In genomic region chr18:55337908-55338521, GRCh38 we compare ENCODE assay signal across 10 cellular contexts.
A peak's percentile ranks its signal among the peaks of the same experiment; 100 is the strongest.
DNase-seq lines count a peak whose midpoint lies in the region; ATAC-seq and TF ChIP-seq lines count a peak whose summit lies in the region.
"Had no signal": no experiment of that assay in that cellular context is flagged by ENCODE, and none has a peak within 500 bp of the region (broad histone marks: within the 10 kb centered on the region; RNA-seq: fewer than 3 reads in every experiment).

No MANE protein-coding gene starts in this region.

- H3K4me3 ChIP-seq in coronary artery: peak overlapping the region; percentile 62
- peak overlapping the region in 1 of 2 donors; percentile 26 for H3K4me3 ChIP-seq in mucosa of rectum (ENCODE audit: low read length in 2 of 2)
- peak overlapping the region; percentile 2 to 47 for H3K4me3 ChIP-seq in aorta (ENCODE audit: low read length in 2 of 2)
- H3K4me3 ChIP-seq in Karpas-422 (ENCODE audit: low read length): no peak overlapping the region

- H3K9me3 Mint-ChIP-seq in stimulated activated naive CD8-positive, alpha-beta T cell treated with anti-CD3 and anti-CD28 coated beads, Interleukin-15, Interleukin-2, amounts not matched to agents 100 ng/mL and 50 ng/mL, for 24 hours: no peaks in the 10 kb centered on the region
- no peaks in the 10 kb centered on the region for H3K9me3 Mint-ChIP-seq in stimulated activated naive CD8-positive, alpha-beta T cell treated with anti-CD3 and anti-CD28 coated beads, Interleukin-15, amount 100 ng/mL, for 72 hours
- H3K9me3 Mint-ChIP-seq: activated naive CD4-positive, alpha-beta T cell treated with anti-CD3 and anti-CD28 coated beads, Interleukin-2, amount 10 ng/mL, durations not matched to agents 7 days and 5 days had no signal

- no peaks in the 10 kb centered on the region for H3K36me3 ChIP-seq in mucosa of rectum (ENCODE audit: control insufficient read depth in 2 of 2, insufficient read depth in 2 of 2, low read length in 2 of 2)
- no peaks in the 10 kb centered on the region for H3K36me3 ChIP-seq in aorta (ENCODE audit: control insufficient read depth in 1 of 2, insufficient read depth in 2 of 2, low read length in 1 of 2)
- 0 out of 2 replicates have a peak, but pooled peaks cover 3% of the 10 kb centered on the region for H3K36me3 ChIP-seq in Karpas-422 (ENCODE audit: insufficient read depth, low read length)

- H2AFZ ChIP-seq in Karpas-422 (ENCODE audit: low read length): no peak overlapping the region

- no peak for TF ChIP-seq CTCF in coronary artery (IDR thresholded peaks at IDR 0.05)

- H3K9me3 ChIP-seq in mucosa of rectum (ENCODE audit: control insufficient read depth in 2 of 2, low read length in 2 of 2) (no peaks in the 10 kb centered on the region), aorta (ENCODE audit: control insufficient read depth, low read length) (no peaks in the 10 kb centered on the region), Karpas-422 (ENCODE audit: low read length) (no peaks in the 10 kb centered on the region)

- H3K9me2 ChIP-seq in Karpas-422 (replicated peaks; ENCODE audit: insufficient read depth, low read length): no peaks in the 10 kb centered on the region

- intact Hi-C loops in aorta (cut with DNase I): loop anchor here (5.0 to 10.0 kb wide), 4 partner anchors 64 to 249 kb away; partner anchors contain the start of gene TCF4 (in 2 of the 2)

- H3K36me3 Mint-ChIP-seq in stimulated activated naive CD8-positive, alpha-beta T cell treated with anti-CD3 and anti-CD28 coated beads, Interleukin-15, Interleukin-2, amounts not matched to agents 100 ng/mL and 50 ng/mL, for 24 hours (ENCODE audit: low read depth): no peaks in the 10 kb centered on the region
- H3K36me3 Mint-ChIP-seq: activated naive CD4-positive, alpha-beta T cell treated with anti-CD3 and anti-CD28 coated beads, Interleukin-2, amount 10 ng/mL, durations not matched to agents 7 days and 5 days had no signal

- no peak overlapping the region for H3K4me2 ChIP-seq in Karpas-422 (ENCODE audit: low read depth, low read length, poor library complexity, severe bottlenecking)

- DNase-seq in stimulated activated naive CD8-positive, alpha-beta T cell treated with anti-CD3 and anti-CD28 coated beads, Interleukin-15, amount 100 ng/mL, for 72 hours: no peak
- peak; percentile 81 for DNase-seq in coronary artery (ENCODE audit: low spot score)
- DNase-seq in aorta: peak in 1 of 2 donors; percentile 76
- DNase-seq in Karpas-422: no peak
- DNase-seq in activated CD4-positive, alpha-beta T cell treated with anti-CD3 and anti-CD28 coated beads, Interleukin-2, amount 50 U/mL, for 1 hour: no peak
- no peak for DNase-seq in NCI-H2171 treated with DMSO at 0.1 percent for 48 hours (lab: John Stamatoyannopoulos, UW)
- DNase-seq: activated naive CD4-positive, alpha-beta T cell treated with anti-CD3 and anti-CD28 coated beads, Interleukin-2, amount 10 ng/mL, durations not matched to agents 7 days and 5 days; islet precursor cell had no signal

- no peak overlapping the region for H3K27ac Mint-ChIP-seq in stimulated activated naive CD8-positive, alpha-beta T cell treated with anti-CD3 and anti-CD28 coated beads, Interleukin-15, Interleukin-2, amounts not matched to agents 100 ng/mL and 50 ng/mL, for 24 hours
- no peak overlapping the region for H3K27ac Mint-ChIP-seq in stimulated activated naive CD8-positive, alpha-beta T cell treated with anti-CD3 and anti-CD28 coated beads, Interleukin-15, amount 100 ng/mL, for 72 hours
- H3K27ac Mint-ChIP-seq: activated naive CD4-positive, alpha-beta T cell treated with anti-CD3 and anti-CD28 coated beads, Interleukin-2, amount 10 ng/mL, durations not matched to agents 7 days and 5 days had no signal

- H3K4me1 Mint-ChIP-seq in stimulated activated naive CD8-positive, alpha-beta T cell treated with anti-CD3 and anti-CD28 coated beads, Interleukin-15, Interleukin-2, amounts not matched to agents 100 ng/mL and 50 ng/mL, for 24 hours (ENCODE audit: low read depth): peaks cover 15% of the 10 kb centered on the region
- no peaks in the 10 kb centered on the region for H3K4me1 Mint-ChIP-seq in stimulated activated naive CD8-positive, alpha-beta T cell treated with anti-CD3 and anti-CD28 coated beads, Interleukin-15, amount 100 ng/mL, for 72 hours
- H3K4me1 Mint-ChIP-seq: activated naive CD4-positive, alpha-beta T cell treated with anti-CD3 and anti-CD28 coated beads, Interleukin-2, amount 10 ng/mL, durations not matched to agents 7 days and 5 days had no signal

- 2% methylated on average over 13 of the region's 13 CpGs for WGBS in aorta, 2 donors

- H3K27me3 ChIP-seq in mucosa of rectum (ENCODE audit: control insufficient read depth in 2 of 2, insufficient read depth in 2 of 2, low read length in 2 of 2): no peaks in the 10 kb centered on the region
- no peaks in the 10 kb centered on the region for H3K27me3 ChIP-seq in aorta (ENCODE audit: control insufficient read depth in 1 of 2, insufficient read depth in 2 of 2, low read length in 1 of 2)
- H3K27me3 ChIP-seq in Karpas-422 (ENCODE audit: low read length): no peaks in the 10 kb centered on the region

- ATAC-seq in stimulated activated naive CD8-positive, alpha-beta T cell treated with anti-CD3 and anti-CD28 coated beads, Interleukin-15, amount 100 ng/mL, for 72 hours: no peak
- ATAC-seq in aorta (ENCODE audit: low FRiP score): peak; percentile 78

- no peaks in the 10 kb centered on the region for H3K4me1 ChIP-seq in mucosa of rectum (ENCODE audit: control insufficient read depth in 2 of 2, insufficient read depth in 2 of 2, low read length in 2 of 2)
- peaks cover 0 to 4% of the 10 kb centered on the region in 2 donors for H3K4me1 ChIP-seq in aorta (ENCODE audit: control insufficient read depth in 1 of 2, insufficient read depth in 2 of 2, low read length in 2 of 2)
- H3K4me1 ChIP-seq in Karpas-422 (ENCODE audit: low read length): peaks cover 20% of the 10 kb centered on the region

- H4K20me1 ChIP-seq in Karpas-422 (ENCODE audit: insufficient read depth, low read depth, low read length): no peaks in the 10 kb centered on the region

- H3K79me2 ChIP-seq in Karpas-422 (ENCODE audit: low read length): peaks cover 33% of the 10 kb centered on the region

- H3K4me3 Mint-ChIP-seq in stimulated activated naive CD8-positive, alpha-beta T cell treated with anti-CD3 and anti-CD28 coated beads, Interleukin-15, Interleukin-2, amounts not matched to agents 100 ng/mL and 50 ng/mL, for 24 hours: peak overlapping the region; percentile 64
- no peak overlapping the region for H3K4me3 Mint-ChIP-seq in stimulated activated naive CD8-positive, alpha-beta T cell treated with anti-CD3 and anti-CD28 coated beads, Interleukin-15, amount 100 ng/mL, for 72 hours
- H3K4me3 Mint-ChIP-seq: activated naive CD4-positive, alpha-beta T cell treated with anti-CD3 and anti-CD28 coated beads, Interleukin-2, amount 10 ng/mL, durations not matched to agents 7 days and 5 days had no signal

- peak overlapping the region; percentile 71 to 90 for H3K27ac ChIP-seq in coronary artery
- peak overlapping the region; percentile 46 to 48 for H3K27ac ChIP-seq in mucosa of rectum (ENCODE audit: low read depth in 2 of 2, low read length in 2 of 2)
- peak overlapping the region; percentile 84 for H3K27ac ChIP-seq in aorta (ENCODE audit: low read depth in 1 of 2, low read length in 2 of 2)
- H3K27ac ChIP-seq in Karpas-422 (ENCODE audit: low read length): no peak overlapping the region

- H3K9ac ChIP-seq in mucosa of rectum (ENCODE audit: low read depth in 1 of 2, low read length in 2 of 2): no peak overlapping the region
- H3K9ac ChIP-seq in Karpas-422 (ENCODE audit: low read length): no peak overlapping the region

- no peaks in the 10 kb centered on the region for H3K27me3 Mint-ChIP-seq in stimulated activated naive CD8-positive, alpha-beta T cell treated with anti-CD3 and anti-CD28 coated beads, Interleukin-15, Interleukin-2, amounts not matched to agents 100 ng/mL and 50 ng/mL, for 24 hours
- H3K27me3 Mint-ChIP-seq in stimulated activated naive CD8-positive, alpha-beta T cell treated with anti-CD3 and anti-CD28 coated beads, Interleukin-15, amount 100 ng/mL, for 72 hours: peaks cover 11% of the 10 kb centered on the region
- H3K27me3 Mint-ChIP-seq: activated naive CD4-positive, alpha-beta T cell treated with anti-CD3 and anti-CD28 coated beads, Interleukin-2, amount 10 ng/mL, durations not matched to agents 7 days and 5 days had no signal
